ENCODE assay signal across 2 cellular contexts in genomic region chr11:34416746-34417145, GRCh38.
TF ChIP-seq lines count a peak whose summit lies in the region.

No MANE protein-coding gene starts in this region.

TF ChIP-seq in K562, 482 proteins besides CTCF, POLR2A, EP300 and RAD21:
- TF ChIP-seq CEBPB (tag; IDR thresholded peaks at IDR 0.05) (peak; percentile 58), HDGF (IDR thresholded peaks at IDR 0.05) (no peak), RNF2 (IDR thresholded peaks at IDR 0.05) (no peak), ATF3 (IDR thresholded peaks at IDR 0.05) (peak; percentile 38; the same call in 1 of the 2 replicates), ATF3 (CRISPR knock-in tag; conservative IDR thresholded peaks at IDR 0.05) (no peak), CBX1 (IDR thresholded peaks at IDR 0.05; ENCODE audit: low read depth) (no peak), CEBPG (CRISPR knock-in tag; IDR thresholded peaks at IDR 0.05) (no peak), CEBPG (tag; conservative IDR thresholded peaks at IDR 0.05 in 1 of 2, IDR thresholded peaks at IDR 0.05 in 1 of 2) (peak in 1 of 2 experiments; percentile 45; a peak in 1 of 4 replicates)

TF ChIP-seq in liver, 16 proteins besides CTCF, POLR2A, EP300 and RAD21:
- TF ChIP-seq NR2F2 (IDR thresholded peaks at IDR 0.05), result no peak
- TF ChIP-seq ZBTB33 (IDR thresholded peaks at IDR 0.05), result no peak
- no peak for TF ChIP-seq SP1 (IDR thresholded peaks at IDR 0.05)
- TF ChIP-seq TAF1 (conservative IDR thresholded peaks at IDR 0.05), result no peak
- TF ChIP-seq, protein P1, sequence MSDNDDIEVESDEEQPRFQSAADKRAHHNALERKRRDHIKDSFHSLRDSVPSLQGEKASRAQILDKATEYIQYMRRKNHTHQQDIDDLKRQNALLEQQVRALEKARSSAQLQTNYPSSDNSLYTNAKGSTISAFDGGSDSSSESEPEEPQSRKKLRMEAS (IDR thresholded peaks at IDR 0.05), result peak; percentile 40
- TF ChIP-seq REST (IDR thresholded peaks at IDR 0.05), result peak; percentile 22
- TF ChIP-seq HNF4G (IDR thresholded peaks at IDR 0.05), result no peak
- no peak for TF ChIP-seq EGR1 (IDR thresholded peaks at IDR 0.05; ENCODE audit: low read depth in 2 of 2)
- TF ChIP-seq ATF3 (IDR thresholded peaks at IDR 0.05), result peak; percentile 88
- peak; percentile 65 for TF ChIP-seq YY1 (IDR thresholded peaks at IDR 0.05)
- TF ChIP-seq JUND (IDR thresholded peaks at IDR 0.05), result peak; percentile 12 to 45
- TF ChIP-seq GABPA (IDR thresholded peaks at IDR 0.05 in 1 of 2, conservative IDR thresholded peaks at IDR 0.05 in 1 of 2), result no peak
- no peak for TF ChIP-seq FOXA2 (IDR thresholded peaks at IDR 0.05)
- TF ChIP-seq FOXA1 (IDR thresholded peaks at IDR 0.05), result no peak
- TF ChIP-seq HNF4A (conservative IDR thresholded peaks at IDR 0.05), result peak; percentile 44 to 54
- TF ChIP-seq RXRA (IDR thresholded peaks at IDR 0.05), result peak in 1 of 2 donors; percentile 63
